10 cellular contexts compared by ENCODE assay signal in the genomic region with DNA sequence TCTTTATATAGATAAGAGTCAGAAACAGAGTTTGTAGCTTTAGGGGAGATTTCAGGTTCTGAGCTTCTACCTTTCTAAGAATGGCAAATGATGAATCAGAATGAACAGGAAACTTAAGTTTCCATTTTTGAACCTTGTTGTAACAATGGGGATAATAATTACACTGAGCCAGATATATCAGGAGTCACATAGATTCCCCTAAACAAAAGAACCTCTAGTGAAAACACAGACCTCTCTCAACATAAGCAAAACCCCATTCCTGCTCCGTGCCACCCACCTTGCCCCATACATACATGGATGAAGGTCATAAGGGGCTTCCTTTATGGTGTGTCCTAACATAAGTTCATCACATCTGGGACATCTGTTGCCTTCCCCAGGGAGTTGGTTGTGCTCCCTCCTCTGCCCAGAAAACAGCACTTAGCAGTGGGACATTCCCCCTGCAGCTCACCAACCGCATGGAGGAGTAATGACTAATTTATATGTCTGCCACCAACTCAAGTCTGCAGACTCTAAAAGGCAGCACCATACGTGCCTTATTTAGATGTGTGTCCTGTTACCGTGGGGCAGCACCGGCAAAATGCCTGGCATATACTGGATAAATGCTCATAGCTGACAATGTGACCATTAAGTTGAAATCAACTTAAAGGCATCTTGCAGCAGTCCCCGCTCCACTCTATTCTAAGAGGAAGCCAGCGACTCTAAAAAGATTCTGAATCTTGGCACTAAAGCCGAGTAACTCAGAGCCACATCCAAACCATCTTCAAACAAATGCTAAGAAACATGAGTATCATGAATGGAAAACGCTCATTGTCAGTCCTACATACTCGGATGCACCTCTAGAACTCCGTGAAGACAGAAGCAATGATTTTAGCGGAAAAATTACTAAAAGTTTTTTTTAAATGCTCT. TPM values are rescaled to one million over a fixed set of nuclear protein-coding genes. Genes with fewer than 3 reads are reported as not detected.
A peak's percentile ranks its signal among the peaks of the same experiment; 100 is the strongest.
DNase-seq lines count a peak whose midpoint lies in the region; ATAC-seq and TF ChIP-seq lines count a peak whose summit lies in the region.
"Had no signal": no experiment of that assay in that cellular context is flagged by ENCODE, and none has a peak within 500 bp of the region (broad histone marks: within the 10 kb centered on the region; RNA-seq: fewer than 3 reads in every experiment).

No MANE protein-coding gene starts in this region.

- DNase-seq in activated CD4-positive, alpha-beta T cell treated with anti-CD3 and anti-CD28 coated beads, Interleukin-2, amount 50 U/mL, for 24 hours (ENCODE audit: low read depth in 1 of 2, low spot score in 1 of 2), result peak; percentile 46 to 61
- DNase-seq in naive thymus-derived CD8-positive, alpha-beta T cell, result peak in 1 of 10 donors; percentile 21
- DNase-seq in MV-4-11 (lab: John Stamatoyannopoulos, UW) (no peak), psoas muscle (no peak), left cardiac atrium (no peak)
- DNase-seq: IMR-90 had no signal

- WGBS in psoas muscle, 3 donors, result 79 to 82% (median 79%) methylated on average over 12 of the region's 12 CpGs

- H3K4me3 Mint-ChIP-seq in naive thymus-derived CD8-positive, alpha-beta T cell, result peak overlapping the region in 9 of 10 donors; percentile 74 to 90 (median 86)

- no peaks in the 10 kb centered on the region for H3K9me3 Mint-ChIP-seq in naive thymus-derived CD8-positive, alpha-beta T cell

- H3K27ac Mint-ChIP-seq in naive thymus-derived CD8-positive, alpha-beta T cell, result peak overlapping the region in 8 of 10 donors; percentile 87 to 96 (median 94)

- no peaks in the 10 kb centered on the region for H3K27me3 Mint-ChIP-seq in naive thymus-derived CD8-positive, alpha-beta T cell

- H3K4me3 ChIP-seq in psoas muscle, result no peak overlapping the region

- H3K4me1 ChIP-seq in psoas muscle, result no peaks in the 10 kb centered on the region

- no peaks in the 10 kb centered on the region for H3K36me3 ChIP-seq in psoas muscle (ENCODE audit: insufficient read depth in 1 of 2, low read depth in 1 of 2)

- H3K36me3 Mint-ChIP-seq in naive thymus-derived CD8-positive, alpha-beta T cell, result peaks cover 5 to 36% (median 12%) of the 10 kb centered on the region in 3 donors

- TF ChIP-seq CTCF in GM12874 (IDR thresholded peaks at IDR 0.05; ENCODE audit: insufficient read depth, low read depth, low read length) (0 out of 2 replicates have a peak, but pooled peaks have one; percentile 2), psoas muscle (IDR thresholded peaks at IDR 0.05) (no peak)

- intact Hi-C loops in psoas muscle (cut with DNase I), result no loop called here
- intact Hi-C loops in left cardiac atrium (cut with DNase I), result no loop called here

- H3K27ac ChIP-seq in psoas muscle, result no peak overlapping the region

- peak; percentile 42 for ATAC-seq in HG02642 (IDR thresholded peaks at IDR 0.05; ENCODE audit: poor library complexity, unreplicated experiment)
- peak; percentile 52 to 57 for ATAC-seq in naive thymus-derived CD8-positive, alpha-beta T cell
- no peak for ATAC-seq in GM19351 (IDR thresholded peaks at IDR 0.05; ENCODE audit: unreplicated experiment)
- ATAC-seq in psoas muscle, result no peak
- ATAC-seq in left cardiac atrium, result no peak

- H3K27me3 ChIP-seq in psoas muscle (ENCODE audit: insufficient read depth in 3 of 3, low read length in 2 of 3), result peaks cover 4 to 31% (median 4%) of the 10 kb centered on the region in 3 donors

- POLR2A ChIA-PET in naive thymus-derived CD8-positive, alpha-beta T cell (lab: Charles Lee), result interaction anchor here (0.8 to 6.4 kb wide), 10 partner anchors 9 to 142 kb away, joined by 3 to 60 read pairs (median 7); a partner anchor contains a TSS

- no peaks in the 10 kb centered on the region for H3K9me3 ChIP-seq in psoas muscle

- peaks cover 72 to 100% (median 98%) of the 10 kb centered on the region in 4 donors for H3K4me1 Mint-ChIP-seq in naive thymus-derived CD8-positive, alpha-beta T cell

RNA-seq across cellular contexts. Expression of a gene that starts 7.9 kb away (rescaled TPM):
- 100 to 1,000 TPM; 157 to 161 TPM for total RNA-seq in naive thymus-derived CD8-positive, alpha-beta T cell
- polyA plus RNA-seq in naive thymus-derived CD8-positive, alpha-beta T cell, result 100 to 1,000 TPM; 120 to 195 (median 159) TPM
- total RNA-seq in psoas muscle (1 to 10 TPM in 2 of 4 donors, under 1 TPM in 2; 0.48 to 1.8 (median 1.1) TPM), left cardiac atrium (1 to 10 TPM; 2.5 to 5.3 TPM)
- polyA plus RNA-seq in psoas muscle, result under 1 TPM; 0.21 to 0.36 (median 0.25) TPM
- total RNA-seq: IMR-90 had no signal
- polyA plus RNA-seq: IMR-90 had no signal

RNA-seq across cellular contexts. Expression of a gene that starts 35.3 kb away (rescaled TPM):
- total RNA-seq in naive thymus-derived CD8-positive, alpha-beta T cell, result 10 to 100 TPM; 11.2 to 12.6 TPM
- polyA plus RNA-seq in naive thymus-derived CD8-positive, alpha-beta T cell, result 1 to 10 TPM; 1.9 to 3.4 (median 3.2) TPM
- total RNA-seq in psoas muscle, result under 1 TPM; 0.22 to 0.97 (median 0.49) TPM
- under 1 TPM; 0.07 to 0.16 (median 0.13) TPM for polyA plus RNA-seq in psoas muscle
- 1 to 10 TPM; 1.0 to 1.1 TPM for total RNA-seq in left cardiac atrium

RNA-seq across cellular contexts. Expression of a gene that starts 40.4 kb away (rescaled TPM):
- not detected for total RNA-seq in naive thymus-derived CD8-positive, alpha-beta T cell
- polyA plus RNA-seq in naive thymus-derived CD8-positive, alpha-beta T cell, result not detected
- total RNA-seq in psoas muscle (1 to 10 TPM in 3 of 4 donors, under 1 TPM in 1; 0.40 to 6.6 (median 1.8) TPM), left cardiac atrium (10 to 100 TPM in 1 of 2 donors, 1 to 10 TPM in 1; 3.3 to 10.1 TPM)
- polyA plus RNA-seq in psoas muscle, result under 1 TPM; 0.09 to 0.51 (median 0.23) TPM
- total RNA-seq: T-helper 1 cell treated with Interleukin-12 subunit alpha and Interleukin-12 subunit beta and Interleukin-4 antibody, amounts not matched to agents 30 ng/mL and 1 ng/mL, for 36 hours had no signal

RNA-seq across cellular contexts. Expression of a gene that starts 47.2 kb away (rescaled TPM):
- total RNA-seq in naive thymus-derived CD8-positive, alpha-beta T cell, result 1 to 10 TPM; 2.8 to 3.1 TPM
- polyA plus RNA-seq in naive thymus-derived CD8-positive, alpha-beta T cell, result 1 to 10 TPM in 2 of 3 donors, under 1 TPM in 1; 0.94 to 3.1 (median 1.2) TPM
- total RNA-seq in psoas muscle, result 1 to 10 TPM; 1.1 to 8.1 (median 3.5) TPM
- polyA plus RNA-seq in psoas muscle, result 1 to 10 TPM; 1.0 to 3.9 (median 2.7) TPM
- 10 to 100 TPM; 11.6 to 47.8 TPM for total RNA-seq in left cardiac atrium
- total RNA-seq: IMR-90 had no signal
- polyA plus RNA-seq: IMR-90 had no signal

Comparison
In these comparisons a context has a peak if more than half of its experiments do, and no peak if none do; other contexts are left out.
1. ATAC-seq: peak in HG02642 (single experiment) and naive thymus-derived CD8-positive, alpha-beta T cell (2 of 2); none in GM19351 (single experiment), psoas muscle (0 of 4) and left cardiac atrium (0 of 2).
2. DNase-seq: peak in activated CD4-positive, alpha-beta T cell treated with anti-CD3 and anti-CD28 coated beads, Interleukin-2, amount 50 U/mL, for 24 hours (2 of 2); none in MV-4-11 (single experiment), psoas muscle (0 of 2) and left cardiac atrium (single experiment).
3. RNA of a gene that starts 7.9 kb away (total RNA-seq): 157 to 161 TPM in naive thymus-derived CD8-positive, alpha-beta T cell; 2.5 to 5.3 TPM in left cardiac atrium and 0.48 to 1.8 TPM in psoas muscle; every median in the first group is over 10 times any median in the second.
4. RNA of a gene that starts 35.3 kb away (total RNA-seq): 11.2 to 12.6 TPM in naive thymus-derived CD8-positive, alpha-beta T cell; 1.0 to 1.1 TPM in left cardiac atrium and 0.22 to 0.97 TPM in psoas muscle; every median in the first group is over 4 times any median in the second.